In the genomic region with DNA sequence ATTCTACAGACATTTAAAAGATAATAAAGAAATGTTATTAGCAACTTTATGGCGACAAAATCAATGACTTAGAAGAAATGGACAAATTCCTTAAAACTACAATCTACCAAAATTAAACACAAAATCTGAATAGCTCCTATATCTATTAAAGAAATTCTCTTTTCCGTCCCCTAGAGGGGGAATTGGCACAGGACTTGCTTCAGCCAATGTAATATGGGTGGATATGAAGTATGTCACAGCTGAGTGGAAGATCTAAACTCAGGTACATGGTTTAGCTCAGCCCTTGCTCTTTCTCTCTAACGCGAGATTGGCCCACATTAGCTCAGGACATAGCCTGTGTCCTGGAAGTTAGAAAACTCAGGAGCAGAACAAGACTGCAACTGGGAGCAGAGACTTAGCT, we compare ENCODE assay signal across 17 cellular contexts.
DNase-seq lines count a peak whose midpoint lies in the region; ATAC-seq and TF ChIP-seq lines count a peak whose summit lies in the region.
"Had no signal": no experiment of that assay in that cellular context is flagged by ENCODE, and none has a peak within 500 bp of the region (broad histone marks: within the 10 kb centered on the region; RNA-seq: fewer than 3 reads in every experiment).

No MANE protein-coding gene starts in this region.

- TF ChIP-seq CTCF in BE2C (IDR thresholded peaks at IDR 0.05; ENCODE audit: low read depth, low read length) (0 out of 2 replicates have a peak, but pooled peaks have one; percentile 1), VCaP (conservative IDR thresholded peaks at IDR 0.05) (peak; percentile 61), Calu3 (IDR thresholded peaks at IDR 0.05; ENCODE audit: unreplicated experiment) (no peak)

- no peak overlapping the region for H3K4me3 ChIP-seq in BE2C (ENCODE audit: low read depth, low read length)
- H3K4me3 ChIP-seq: HAP-1 had no signal

- no peak overlapping the region for H3K27ac ChIP-seq in VCaP
- H3K27ac ChIP-seq: epithelial cell of prostate had no signal

- H3K36me3 Mint-ChIP-seq in Calu3 (ENCODE audit: insufficient read depth, unreplicated experiment): no peaks in the 10 kb centered on the region
- H3K36me3 Mint-ChIP-seq in effector memory CD8-positive, alpha-beta T cell (ENCODE audit: insufficient read depth): no peaks in the 10 kb centered on the region
- H3K36me3 Mint-ChIP-seq: CD4-positive, CD25-positive, alpha-beta regulatory T cell had no signal

- intact Hi-C loops in Calu3 (cut with micrococcal nuclease; ENCODE audit: unreplicated experiment): loop anchor here (10.0 kb wide), 1 partner anchor 90 kb away; a partner anchor contains a TSS

- H3K9me3 Mint-ChIP-seq in Calu3 (ENCODE audit: low read depth, unreplicated experiment): no peaks in the 10 kb centered on the region
- H3K9me3 Mint-ChIP-seq in effector memory CD8-positive, alpha-beta T cell: no peaks in the 10 kb centered on the region
- H3K9me3 Mint-ChIP-seq: activated CD8-positive, alpha-beta T cell treated with anti-CD3 and anti-CD28 coated beads for 36 hours; CD4-positive, CD25-positive, alpha-beta regulatory T cell had no signal

- no peaks in the 10 kb centered on the region for H3K27me3 Mint-ChIP-seq in Calu3 (ENCODE audit: unreplicated experiment)
- peaks cover 10 to 21% of the 10 kb centered on the region in 2 donors for H3K27me3 Mint-ChIP-seq in effector memory CD8-positive, alpha-beta T cell

- TF ChIP-seq POLR2A in GM18505 (IDR thresholded peaks at IDR 0.05; ENCODE audit: borderline replicate concordance, extremely low read depth, insufficient read depth, insufficient read length): no peak

- BruUV-seq in Calu3 (replicated peaks; lab: Mats Ljungman, UMichigan): no TSS peak

- H3K27ac Mint-ChIP-seq in Calu3 (ENCODE audit: unreplicated experiment): no peak overlapping the region
- no peak overlapping the region for H3K27ac Mint-ChIP-seq in effector memory CD8-positive, alpha-beta T cell
- H3K27ac Mint-ChIP-seq: activated CD8-positive, alpha-beta T cell treated with anti-CD3 and anti-CD28 coated beads for 36 hours; CD4-positive, CD25-positive, alpha-beta regulatory T cell had no signal

- DNase-seq in BE2C: no peak
- DNase-seq in HT-29 (ENCODE audit: low spot score): peak; percentile 12
- peak; percentile 1 for DNase-seq in glomerular visceral epithelial cell (ENCODE audit: extremely low spot score)
- no peak for DNase-seq in Calu3
- no peak for DNase-seq in effector memory CD8-positive, alpha-beta T cell
- DNase-seq: activated CD8-positive, alpha-beta T cell treated with anti-CD3 and anti-CD28 coated beads for 36 hours; activated effector memory CD4-positive, alpha-beta T cell treated with anti-CD3 and anti-CD28 coated beads, Interleukin-2, amount 50 U/mL, for 16 hours; CD4-positive, CD25-positive, alpha-beta regulatory T cell; GDM1; mammary epithelial cell; NCI-H446 treated with DMSO at 0.1 percent for 48 hours; T1000 had no signal

- H3K4me3 Mint-ChIP-seq in Calu3 (ENCODE audit: low read depth, unreplicated experiment): no peak overlapping the region
- no peak overlapping the region for H3K4me3 Mint-ChIP-seq in effector memory CD8-positive, alpha-beta T cell
- H3K4me3 Mint-ChIP-seq: activated CD8-positive, alpha-beta T cell treated with anti-CD3 and anti-CD28 coated beads for 36 hours; CD4-positive, CD25-positive, alpha-beta regulatory T cell had no signal

- H3K4me1 Mint-ChIP-seq in Calu3 (ENCODE audit: low read depth, unreplicated experiment): no peaks in the 10 kb centered on the region
- no peaks in the 10 kb centered on the region for H3K4me1 Mint-ChIP-seq in effector memory CD8-positive, alpha-beta T cell (ENCODE audit: low read depth in 2 of 2)

- CTCF ChIA-PET in Calu3 (lab: Charles Lee): interaction anchor here (0.6 to 1.3 kb wide), 2 partner anchors 78 to 92 kb away, joined by 3 to 4 read pairs; no protein-coding TSS in a partner anchor

- ATAC-seq in GM18505 (IDR thresholded peaks at IDR 0.05; ENCODE audit: unreplicated experiment): no peak
- ATAC-seq in GM18520 (IDR thresholded peaks at IDR 0.05; ENCODE audit: unreplicated experiment): no peak
- ATAC-seq in effector memory CD8-positive, alpha-beta T cell (replicated peaks): no peak
- ATAC-seq: activated CD8-positive, alpha-beta T cell treated with anti-CD3 and anti-CD28 coated beads for 36 hours had no signal

- no peaks in the 10 kb centered on the region for H3K36me3 ChIP-seq in BE2C
- H3K36me3 ChIP-seq: HAP-1 had no signal

- no peaks in the 10 kb centered on the region for H3K27me3 ChIP-seq in BE2C

- no peaks in the 10 kb centered on the region for H3K9me3 ChIP-seq in BE2C
- H3K9me3 ChIP-seq: HAP-1 had no signal

- no peaks in the 10 kb centered on the region for H3K4me1 ChIP-seq in BE2C
- H3K4me1 ChIP-seq: HAP-1 had no signal

Comparison
In these comparisons a context has a peak if more than half of its experiments do, and no peak if none do; other contexts are left out.
1. DNase-seq: peak in HT-29 (single experiment) and glomerular visceral epithelial cell (single experiment); none in BE2C (single experiment), Calu3 (single experiment) and effector memory CD8-positive, alpha-beta T cell (0 of 3).